ENCODE assay signal across 8 cellular contexts in the genomic region with DNA sequence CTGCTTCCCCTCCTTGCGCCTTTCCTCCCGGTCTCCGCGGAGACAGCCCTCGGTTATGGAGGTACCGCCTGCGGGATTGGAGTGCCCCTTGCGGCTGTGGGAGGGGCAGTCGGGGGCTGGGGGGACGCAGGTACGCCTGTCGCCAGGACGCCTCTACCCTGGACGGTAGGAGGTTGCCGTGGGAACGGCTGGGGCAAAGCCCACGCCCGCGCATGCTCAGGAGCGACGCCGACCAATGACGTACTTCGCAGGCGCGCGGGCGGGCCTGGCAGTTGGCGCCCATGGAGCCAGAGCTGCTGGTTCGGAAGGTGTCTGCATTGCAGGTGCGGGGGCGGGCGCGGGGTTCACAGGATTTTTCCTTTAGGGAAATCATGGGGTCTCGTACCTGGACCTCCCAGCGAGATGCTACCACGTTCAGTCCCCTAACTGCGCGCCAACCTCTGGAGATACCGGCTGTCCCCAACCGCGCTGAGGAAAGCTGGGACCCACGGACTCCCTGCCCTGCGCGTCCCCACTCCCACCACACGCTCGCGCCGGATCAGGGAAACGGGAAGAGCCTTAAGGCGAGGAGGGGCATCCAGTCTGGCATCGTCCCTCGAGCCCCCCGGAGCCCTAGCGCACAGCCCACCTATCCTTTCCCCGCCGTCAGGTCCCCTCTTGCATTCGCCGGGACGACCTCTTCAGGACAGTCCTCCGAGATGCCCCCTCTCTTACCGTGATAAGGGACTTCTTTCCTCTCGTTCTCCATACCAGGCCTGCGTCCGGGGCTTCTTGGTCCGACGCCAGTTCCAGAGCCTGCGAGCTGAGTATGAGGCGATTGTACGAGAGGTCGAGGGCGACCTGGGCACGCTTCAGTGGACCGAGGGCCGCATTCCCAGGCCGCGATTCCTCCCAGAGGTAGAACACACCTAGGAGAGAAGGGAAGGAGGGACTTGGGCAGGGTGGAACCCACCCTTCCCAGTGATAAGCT. TPM values are rescaled to one million over a fixed set of nuclear protein-coding genes. Genes with fewer than 3 reads are reported as not detected.
DNase-seq lines count a peak whose midpoint lies in the region; ATAC-seq and TF ChIP-seq lines count a peak whose summit lies in the region.

IQCC (plus strand) TSS at position 271 of the 970 bp plus-strand sequence; CDS start at position 282, 11 bp downstream.

- TF ChIP-seq POLR2A in breast epithelium (IDR thresholded peaks at IDR 0.05) = peak; percentile 31

- no peaks in the 10 kb centered on the region; the same call in 1 of the 2 replicates for H3K36me3 ChIP-seq in ES-I3 (ENCODE audit: insufficient read depth, low read length)
- peaks cover 18% of the 10 kb centered on the region for H3K36me3 ChIP-seq in WERI-Rb-1
- no peaks in the 10 kb centered on the region for H3K36me3 ChIP-seq in breast epithelium
- H3K36me3 ChIP-seq in iPS-20b (ENCODE audit: insufficient read depth, low read depth, low read length) = peaks cover 13% of the 10 kb centered on the region
- H3K36me3 ChIP-seq in skeletal muscle tissue (ENCODE audit: control insufficient read depth in 3 of 3, insufficient read depth in 3 of 3, low read length in 3 of 3) = peaks cover 0 to 24% (median 12%) of the 10 kb centered on the region in 3 donors

- H3K27me3 ChIP-seq in WERI-Rb-1 (ENCODE audit: insufficient read depth, low read depth, severe bottlenecking) = no peaks in the 10 kb centered on the region
- H3K27me3 ChIP-seq in breast epithelium = no peaks in the 10 kb centered on the region
- H3K27me3 ChIP-seq in iPS-20b (ENCODE audit: insufficient read depth, low read length) = peaks cover 24% of the 10 kb centered on the region
- H3K27me3 ChIP-seq in skeletal muscle tissue (ENCODE audit: control insufficient read depth in 3 of 3, insufficient read depth in 3 of 3, low read length in 3 of 3) = no peaks in the 10 kb centered on the region

- H3K9me3 ChIP-seq in ES-I3 (ENCODE audit: control insufficient read depth, insufficient read depth, low read length) (no peaks in the 10 kb centered on the region), WERI-Rb-1 (ENCODE audit: severe bottlenecking) (no peaks in the 10 kb centered on the region), breast epithelium (no peaks in the 10 kb centered on the region), iPS-20b (ENCODE audit: insufficient read depth, low read depth, low read length) (no peaks in the 10 kb centered on the region), skeletal muscle tissue (ENCODE audit: control insufficient read depth in 3 of 3, low read length in 3 of 3) (no peaks in the 10 kb centered on the region)

- H3K27ac ChIP-seq in WERI-Rb-1 = peak within 1 kb of the TSS; percentile 81
- H3K27ac ChIP-seq in breast epithelium = peak within 1 kb of the TSS; percentile 86 to 87
- H3K27ac ChIP-seq in iPS-20b (ENCODE audit: low read length) = peak within 1 kb of the TSS; percentile 31
- H3K27ac ChIP-seq in skeletal muscle tissue (ENCODE audit: low read depth, low read length) = peak within 1 kb of the TSS; percentile 56

- DNase-seq in NCI-H2171 treated with DMSO at 0.1 percent for 48 hours (lab: John Stamatoyannopoulos, UW) (peak; percentile 91), WERI-Rb-1 (peak; percentile 95), breast epithelium (ENCODE audit: low spot score in 2 of 2) (peak; percentile 84 to 85), OCI-M2 (lab: John Stamatoyannopoulos, UW; ENCODE audit: unreplicated experiment) (no peak)

- ATAC-seq in HG02840 (IDR thresholded peaks at IDR 0.05; ENCODE audit: low FRiP score, unreplicated experiment) = peak; percentile 42

- H3K4me1 ChIP-seq in ES-I3 (ENCODE audit: insufficient read depth, low read length) (peaks cover 6% of the 10 kb centered on the region; the same call in 1 of the 2 replicates), breast epithelium (peaks cover 8 to 10% of the 10 kb centered on the region in 2 donors), iPS-20b (ENCODE audit: insufficient read depth, low read length) (peaks cover 9% of the 10 kb centered on the region; the same call in 1 of the 2 replicates), skeletal muscle tissue (ENCODE audit: control insufficient read depth in 3 of 3, insufficient read depth in 3 of 3, low read length in 3 of 3) (peaks cover 41 to 46% (median 44%) of the 10 kb centered on the region in 3 donors)

- TF ChIP-seq CTCF in WERI-Rb-1 (IDR thresholded peaks at IDR 0.05; ENCODE audit: low read depth, low read length) (peak; percentile 34), breast epithelium (IDR thresholded peaks at IDR 0.05) (peak in 1 of 3 donors; percentile 5)

- peak within 1 kb of the TSS; percentile 81 for H3K4me3 ChIP-seq in WERI-Rb-1 (ENCODE audit: low read depth, low read length)
- peak within 1 kb of the TSS; percentile 59 to 78 (median 72) for H3K4me3 ChIP-seq in breast epithelium
- peak within 1 kb of the TSS; percentile 90 for H3K4me3 ChIP-seq in iPS-20b (ENCODE audit: low read length)
- H3K4me3 ChIP-seq in skeletal muscle tissue (ENCODE audit: low read length in 3 of 3) = peak within 1 kb of the TSS; percentile 85 to 93 (median 86)

- H3K9ac ChIP-seq in ES-I3 (ENCODE audit: low read depth, low read length) (peak within 1 kb of the TSS; percentile 88), iPS-20b (ENCODE audit: low read depth, low read length) (peak within 1 kb of the TSS; percentile 91), skeletal muscle tissue (ENCODE audit: low read depth in 1 of 3, low read length in 3 of 3) (peak within 1 kb of the TSS; percentile 83 to 94 (median 88))

- intact Hi-C loops in breast epithelium (cut with DNase I; ENCODE audit: low total_unique reads) = no loop called here

RNA-seq across cellular contexts. Expression of gene IQCC, which starts in this region (rescaled TPM):
- total RNA-seq in breast epithelium = 1 to 10 TPM; 1.8 to 3.5 (median 2.3) TPM
- total RNA-seq in skeletal muscle tissue = 2.6 TPM

Comparison
In these comparisons a context has a peak if more than half of its experiments do, and no peak if none do; other contexts are left out.
1. H3K27ac ChIP-seq: peak in every context shown above with its lines; median percentile 86 in breast epithelium; 81 in WERI-Rb-1; 56 in skeletal muscle tissue; 31 in iPS-20b.